ENCODE assay signal across 1 cellular context in the genomic region with DNA sequence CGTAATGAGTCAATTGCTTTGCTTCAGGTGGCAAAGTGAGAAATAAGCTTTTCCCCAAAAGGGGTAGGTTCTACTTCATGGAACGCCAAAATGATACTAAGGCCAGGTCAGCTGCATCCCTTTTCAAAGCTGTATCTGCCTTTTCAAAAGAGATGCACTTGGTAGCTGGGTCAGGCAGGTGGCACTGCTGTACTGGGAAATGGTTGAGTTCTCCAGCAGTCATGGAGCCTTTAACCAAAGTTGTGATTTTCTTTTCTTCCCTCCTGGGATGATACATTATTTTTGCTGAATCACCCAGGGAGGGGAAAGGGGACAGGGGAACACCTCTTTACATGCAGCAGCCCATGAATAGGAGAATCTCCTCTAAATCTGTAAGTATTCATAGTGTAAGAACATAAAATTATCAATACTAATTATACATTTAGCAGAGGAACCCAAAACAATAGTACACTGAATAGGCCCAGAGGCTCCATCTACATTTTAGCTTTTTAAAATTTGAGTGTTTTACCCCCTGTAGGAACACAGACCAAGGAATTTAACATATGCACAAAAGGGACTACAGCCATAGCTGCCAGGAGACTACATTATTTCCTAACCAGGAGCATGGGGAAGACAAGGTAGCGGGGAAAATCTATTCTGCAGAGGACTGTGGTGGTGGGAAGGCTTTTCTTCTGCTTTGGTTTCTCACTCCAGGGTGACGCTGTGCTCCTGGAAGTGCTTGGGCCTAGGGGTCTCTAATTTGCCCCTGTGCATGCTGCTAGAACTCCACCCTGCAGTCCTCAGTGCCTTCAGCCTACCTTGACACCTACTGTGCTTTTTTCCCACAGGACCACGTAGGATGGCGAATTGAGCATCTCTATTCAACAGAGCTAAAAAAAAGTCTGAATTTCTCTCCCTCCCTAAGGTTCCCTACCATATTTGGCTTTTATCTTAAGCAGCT.
TF ChIP-seq lines count a peak whose summit lies in the region.

No MANE protein-coding gene starts in this region.

TF ChIP-seq in H1, 55 proteins besides CTCF, POLR2A, EP300 and RAD21:
- TF ChIP-seq BRCA1 (IDR thresholded peaks at IDR 0.05; ENCODE audit: low read depth, low read length) (no peak), KDM4A (IDR thresholded peaks at IDR 0.05; ENCODE audit: low read depth, low read length, severe bottlenecking) (no peak), CTBP2 (IDR thresholded peaks at IDR 0.05; ENCODE audit: borderline replicate concordance, insufficient read depth, insufficient read length, low read length) (no peak), PHF8 (conservative IDR thresholded peaks at IDR 0.05; ENCODE audit: low read depth, low read length) (no peak), HDAC6 (IDR thresholded peaks at IDR 0.05; ENCODE audit: low read depth, low read length) (no peak), NANOG (IDR thresholded peaks at IDR 0.05; ENCODE audit: insufficient read depth, low read depth, low read length, poor library complexity, severe bottlenecking) (no peak), SP4 (IDR thresholded peaks at IDR 0.05; ENCODE audit: low read length) (no peak), BACH1 (IDR thresholded peaks at IDR 0.05; ENCODE audit: low read length) (peak; percentile 70)
